23 cellular contexts compared by ENCODE assay signal in the genomic region with DNA sequence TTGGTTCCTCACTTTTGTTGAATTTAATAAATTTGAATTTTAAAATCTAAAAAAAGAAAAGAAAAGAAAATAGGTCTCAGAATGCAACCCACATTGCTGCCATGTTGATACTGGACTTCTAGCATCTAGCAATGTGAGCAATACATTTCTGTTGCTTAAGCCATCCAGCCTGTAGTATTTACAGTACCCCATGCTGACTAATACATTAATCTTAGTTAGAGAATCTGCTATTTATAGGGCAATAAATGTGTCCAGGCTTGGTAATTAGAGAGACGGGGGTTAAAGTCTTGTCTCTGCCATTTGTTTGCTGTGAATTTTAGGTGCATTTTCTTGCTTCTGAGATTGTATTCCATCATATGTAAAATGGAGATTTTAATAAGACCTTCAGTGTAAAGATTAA.
"Had no signal": no experiment of that assay in that cellular context is flagged by ENCODE, and none has a peak within 500 bp of the region (broad histone marks: within the 10 kb centered on the region; RNA-seq: fewer than 3 reads in every experiment).

No MANE protein-coding gene starts in this region.

- H3K4me1 ChIP-seq: heart right ventricle, left ventricle myocardium inferior, right atrium auricular region, right lobe of liver, suprapubic skin, tibial artery, upper lobe of right lung had no signal

- ATAC-seq: heart right ventricle; mucosa of descending colon; naive thymus-derived CD4-positive, alpha-beta T cell; natural killer cell treated with Interleukin-12 subunit alpha and Interleukin-12 subunit beta and Interleukin-15 and Interleukin-18, amount 100 ng/mL, for 72 hours; right lobe of liver; stimulated activated effector memory CD8-positive, alpha-beta T cell treated with anti-CD3 and anti-CD28 coated beads, Interleukin-12 subunit alpha, Interleukin-12 subunit beta, amount 100 ng/mL, for 72 hours; upper lobe of right lung had no signal

- H3K9me3 ChIP-seq: ovary, right atrium auricular region, right lobe of liver, suprapubic skin, thoracic aorta, tibial artery had no signal

- H3K36me3 ChIP-seq: heart right ventricle, left ventricle myocardium inferior, ovary, right atrium auricular region, right lobe of liver, suprapubic skin, thoracic aorta, tibial artery, upper lobe of right lung had no signal

- H3K4me3 ChIP-seq: heart right ventricle, left ventricle myocardium inferior, lung, mucosa of descending colon, ovary, right atrium auricular region, right lobe of liver, suprapubic skin, thoracic aorta, tibial artery, upper lobe of right lung had no signal

- DNase-seq: heart right ventricle; hippocampal formation; islet precursor cell; left ventricle myocardium inferior; mesendoderm; mucosa of descending colon; naive thymus-derived CD4-positive, alpha-beta T cell; ovary; right lobe of liver; stimulated activated CD4-positive, alpha-beta T cell treated with anti-CD3 and anti-CD28 coated beads, Interleukin-12 subunit alpha, Interleukin-12 subunit beta, amount 100 ng/mL, for 4 hours; stimulated activated CD4-positive, alpha-beta T cell treated with anti-CD3 and anti-CD28 coated beads, Interleukin-15, amount 100 ng/mL, for 24 hours; stimulated activated CD4-positive, alpha-beta T cell treated with anti-CD3 and anti-CD28 coated beads, Interleukin-2, amount 100 ng/mL, for 24 hours; stimulated activated CD4-positive, alpha-beta T cell treated with anti-CD3 and anti-CD28 coated beads, Interleukin-4, amount 100 ng/mL, for 1 hour; stimulated activated naive CD4-positive, alpha-beta T cell; tibial artery; trophoblast cell; upper lobe of right lung had no signal

- H3K27ac ChIP-seq: heart right ventricle, left ventricle myocardium inferior, ovary, right atrium auricular region, right lobe of liver, suprapubic skin, thoracic aorta, tibial artery, upper lobe of right lung had no signal

- H3K27me3 ChIP-seq: heart right ventricle, ovary, right atrium auricular region, right lobe of liver, suprapubic skin, tibial artery, upper lobe of right lung had no signal
